ENCODE assay signal across 30 cellular contexts in genomic region chr3:132286035-132286434, GRCh38. TPM values are rescaled to one million over a fixed set of nuclear protein-coding genes. Genes with fewer than 3 reads are reported as not detected.
"Had no signal": no experiment of that assay in that cellular context is flagged by ENCODE, and none has a peak within 500 bp of the region (broad histone marks: within the 10 kb centered on the region; RNA-seq: fewer than 3 reads in every experiment).

No MANE protein-coding gene starts in this region.

- H3K9me3 ChIP-seq: ascending aorta, left lung, ovary, prostate gland, thoracic aorta, uterus had no signal

- H3K4me1 Mint-ChIP-seq: activated naive CD4-positive, alpha-beta T cell treated with anti-CD3 and anti-CD28 coated beads, Interleukin-2, amount 10 ng/mL, durations not matched to agents 7 days and 5 days had no signal

- H3K36me3 Mint-ChIP-seq: activated CD4-positive, alpha-beta memory T cell treated with anti-CD3 and anti-CD28 coated beads for 36 hours; activated naive CD4-positive, alpha-beta T cell treated with anti-CD3 and anti-CD28 coated beads, Interleukin-2, amount 10 ng/mL, durations not matched to agents 7 days and 5 days; activated naive CD8-positive, alpha-beta T cell treated with anti-CD3 and anti-CD28 coated beads, Interleukin-2, amount 10 ng/mL, durations not matched to agents 7 days and 5 days; brain had no signal

- H3K27ac ChIP-seq: ascending aorta, coronary artery, dorsolateral prefrontal cortex, heart left ventricle, ovary, thoracic aorta, uterus had no signal

- DNase-seq: activated CD4-positive, alpha-beta memory T cell treated with anti-CD3 and anti-CD28 coated beads for 36 hours; activated CD4-positive, alpha-beta T cell treated with anti-CD3 and anti-CD28 coated beads, Interleukin-2, amount 10 ng/mL, durations not matched to agents 24 days and 14 days; activated CD4-positive, CD25-positive, alpha-beta regulatory T cell treated with anti-CD3 and anti-CD28 coated beads, Interleukin-2, amount 50 U/mL, for 72 hours; activated CD8-positive, alpha-beta memory T cell treated with anti-CD3 and anti-CD28 coated beads, Interleukin-2, amount 50 U/mL, for 4 hours; activated effector memory CD4-positive, alpha-beta T cell treated with anti-CD3 and anti-CD28 coated beads, Interleukin-2, amount 50 U/mL, for 16 hours; activated naive CD4-positive, alpha-beta T cell treated with anti-CD3 and anti-CD28 coated beads, Interleukin-2, amount 10 ng/mL, durations not matched to agents 7 days and 5 days; activated naive CD8-positive, alpha-beta T cell treated with anti-CD3 and anti-CD28 coated beads, Interleukin-2, amount 10 ng/mL, durations not matched to agents 7 days and 5 days; activated T-cell treated with anti-CD3 and anti-CD28 coated beads, Interleukin-2, amount 50 U/mL, for 1 hour; dorsolateral prefrontal cortex; effector memory CD4-positive, alpha-beta T cell; foreskin fibroblast; heart left ventricle; left lung; ovary; retina; stimulated activated CD4-positive, alpha-beta T cell treated with anti-CD3 and anti-CD28 coated beads, Interleukin-15, amount 100 ng/mL, for 24 hours; stimulated activated CD4-positive, alpha-beta T cell treated with anti-CD3 and anti-CD28 coated beads, Interleukin-2, amount 100 ng/mL, for 24 hours; stimulated activated naive CD4-positive, alpha-beta T cell; uterus had no signal

- H3K9me3 Mint-ChIP-seq: activated CD4-positive, alpha-beta memory T cell treated with anti-CD3 and anti-CD28 coated beads for 36 hours; activated CD4-positive, alpha-beta T cell treated with anti-CD3 and anti-CD28 coated beads, Interleukin-2, amount 10 ng/mL, durations not matched to agents 24 days and 14 days; activated naive CD4-positive, alpha-beta T cell treated with anti-CD3 and anti-CD28 coated beads, Interleukin-2, amount 10 ng/mL, durations not matched to agents 7 days and 5 days; activated naive CD8-positive, alpha-beta T cell treated with anti-CD3 and anti-CD28 coated beads, Interleukin-2, amount 10 ng/mL, durations not matched to agents 7 days and 5 days; activated T-helper 1 cell treated with anti-CD3 and anti-CD28 coated beads, Interleukin-12 subunit alpha, Interleukin-12 subunit beta, Interleukin-2, Interleukin-4 antibody, amounts not matched to agents 30 ng/mL and 10 ng/mL and 1 ng/mL, durations not matched to agents 14 hours and 24 hours and 36 hours; brain had no signal

- H3K27ac Mint-ChIP-seq: activated CD4-positive, alpha-beta memory T cell treated with anti-CD3 and anti-CD28 coated beads for 36 hours; activated CD4-positive, alpha-beta T cell treated with anti-CD3 and anti-CD28 coated beads, Interleukin-2, amount 10 ng/mL, durations not matched to agents 24 days and 14 days; activated naive CD4-positive, alpha-beta T cell treated with anti-CD3 and anti-CD28 coated beads, Interleukin-2, amount 10 ng/mL, durations not matched to agents 7 days and 5 days; activated naive CD8-positive, alpha-beta T cell treated with anti-CD3 and anti-CD28 coated beads, Interleukin-2, amount 10 ng/mL, durations not matched to agents 7 days and 5 days; activated T-helper 1 cell treated with anti-CD3 and anti-CD28 coated beads, Interleukin-12 subunit alpha, Interleukin-12 subunit beta, Interleukin-2, Interleukin-4 antibody, amounts not matched to agents 30 ng/mL and 10 ng/mL and 1 ng/mL, durations not matched to agents 14 hours and 24 hours and 36 hours; brain; nephron; type B pancreatic cell had no signal

- H3K27me3 Mint-ChIP-seq: type B pancreatic cell had no signal

- H3K4me3 ChIP-seq: ascending aorta, coronary artery, dorsolateral prefrontal cortex, heart left ventricle, left lung, lung, ovary, prostate gland, thoracic aorta, uterus had no signal

- H3K27me3 ChIP-seq: ascending aorta, dorsolateral prefrontal cortex, heart left ventricle, left lung, ovary, uterus had no signal

- H3K36me3 ChIP-seq: ascending aorta, heart left ventricle, left lung, ovary, prostate gland, thoracic aorta, uterus had no signal

- H3K4me3 Mint-ChIP-seq: activated CD4-positive, alpha-beta memory T cell treated with anti-CD3 and anti-CD28 coated beads for 36 hours; activated CD4-positive, alpha-beta T cell treated with anti-CD3 and anti-CD28 coated beads, Interleukin-2, amount 10 ng/mL, durations not matched to agents 24 days and 14 days; activated naive CD4-positive, alpha-beta T cell treated with anti-CD3 and anti-CD28 coated beads, Interleukin-2, amount 10 ng/mL, durations not matched to agents 7 days and 5 days; activated naive CD8-positive, alpha-beta T cell treated with anti-CD3 and anti-CD28 coated beads, Interleukin-2, amount 10 ng/mL, durations not matched to agents 7 days and 5 days; activated T-helper 1 cell treated with anti-CD3 and anti-CD28 coated beads, Interleukin-12 subunit alpha, Interleukin-12 subunit beta, Interleukin-2, Interleukin-4 antibody, amounts not matched to agents 30 ng/mL and 10 ng/mL and 1 ng/mL, durations not matched to agents 14 hours and 24 hours and 36 hours; brain; nephron had no signal

- H3K4me1 ChIP-seq: ascending aorta, prostate gland, uterus had no signal

RNA-seq across cellular contexts. Expression of gene ACP3, which starts 31.2 kb away (rescaled TPM):
- total RNA-seq: activated CD4-positive, alpha-beta memory T cell treated with anti-CD3 and anti-CD28 coated beads for 36 hours; activated CD4-positive, alpha-beta T cell treated with anti-CD3 and anti-CD28 coated beads, Interleukin-2, amount 10 ng/mL, durations not matched to agents 24 days and 14 days; activated CD8-positive, alpha-beta memory T cell treated with anti-CD3 and anti-CD28 coated beads for 36 hours; activated naive CD8-positive, alpha-beta T cell treated with anti-CD3 and anti-CD28 coated beads, Interleukin-2, amount 10 ng/mL, durations not matched to agents 7 days and 5 days; activated T-helper 1 cell treated with anti-CD3 and anti-CD28 coated beads, Interleukin-12 subunit alpha, Interleukin-12 subunit beta, Interleukin-2, Interleukin-4 antibody, amounts not matched to agents 30 ng/mL and 10 ng/mL and 1 ng/mL, durations not matched to agents 14 hours and 24 hours and 36 hours; T-helper 1 cell treated with Interleukin-12 subunit alpha and Interleukin-12 subunit beta and Interleukin-4 antibody, amounts not matched to agents 30 ng/mL and 1 ng/mL, for 36 hours had no signal
